ENCODE assay signal across 8 cellular contexts in genomic region chr6:105087571-105088211, GRCh38.
DNase-seq lines count a peak whose midpoint lies in the region; ATAC-seq and TF ChIP-seq lines count a peak whose summit lies in the region.

No MANE protein-coding gene starts in this region.

- no peak overlapping the region for H3K27ac Mint-ChIP-seq in nephron progenitor cell

- ATAC-seq in GM21526 (IDR thresholded peaks at IDR 0.05; ENCODE audit: low FRiP score, unreplicated experiment) = peak; percentile 58

- H3K4me1 Mint-ChIP-seq in nephron progenitor cell = peaks cover 7% of the 10 kb centered on the region

- peaks cover 13% of the 10 kb centered on the region for H3K36me3 Mint-ChIP-seq in nephron progenitor cell (ENCODE audit: low read depth)

- no peak for TF ChIP-seq POLR2A in esophagus squamous epithelium (IDR thresholded peaks at IDR 0.05)

- H3K27me3 Mint-ChIP-seq in nephron progenitor cell (ENCODE audit: low read depth, poor library complexity) = no peaks in the 10 kb centered on the region

- H3K27ac ChIP-seq in SK-N-MC (no peak overlapping the region), esophagus squamous epithelium (no peak overlapping the region)

- no peak overlapping the region for H3K9ac ChIP-seq in SK-N-MC (ENCODE audit: insufficient read length)

- no peak overlapping the region for H3K4me3 Mint-ChIP-seq in nephron progenitor cell

- H3K4me3 ChIP-seq in SK-N-MC = no peak overlapping the region
- H3K4me3 ChIP-seq in esophagus squamous epithelium = no peak overlapping the region

- no peaks in the 10 kb centered on the region for H3K36me3 ChIP-seq in SK-N-MC (ENCODE audit: insufficient read depth, low read length)
- H3K36me3 ChIP-seq in esophagus squamous epithelium = no peaks in the 10 kb centered on the region

- TF ChIP-seq CTCF in esophagus squamous epithelium (IDR thresholded peaks at IDR 0.05) (peak; percentile 44 to 85 (median 76)), nephron progenitor cell (IDR thresholded peaks at IDR 0.05) (peak; percentile 89)

- no peaks in the 10 kb centered on the region for H3K9me3 Mint-ChIP-seq in nephron progenitor cell

- no peaks in the 10 kb centered on the region for H3K27me3 ChIP-seq in esophagus squamous epithelium

- intact Hi-C loops in esophagus squamous epithelium (cut with DNase I) = loop anchor here (5.0 kb wide), 1 partner anchor 335 kb away; no protein-coding TSS in a partner anchor

- WGBS in esophagus squamous epithelium, 2 donors = 0% methylated on average over 1 of the region's 1 CpG

- DNase-seq in activated gamma-delta T cell treated with Interleukin-2 at 50 U/mL for 16 hours (peak; percentile 18), activated gamma-delta T cell (lab: John Stamatoyannopoulos, UW) (no peak), MV-4-11 (lab: John Stamatoyannopoulos, UW) (peak; percentile 35), SK-N-MC (ENCODE audit: low read depth, low spot score) (peak; percentile 55), esophagus squamous epithelium (lab: John Stamatoyannopoulos, UW) (no peak), nephron progenitor cell (no peak)
- no peak for DNase-seq in activated CD8-positive, alpha-beta memory T cell treated with anti-CD3 and anti-CD28 coated beads, Interleukin-2, amount 50 U/mL, for 4 hours

- H3K9me3 ChIP-seq in SK-N-MC (ENCODE audit: low read depth, low read length) = no peaks in the 10 kb centered on the region
- no peaks in the 10 kb centered on the region for H3K9me3 ChIP-seq in esophagus squamous epithelium

- H3K4me1 ChIP-seq in esophagus squamous epithelium = peaks cover 0 to 18% (median 0%) of the 10 kb centered on the region in 3 donors

Comparison
In these comparisons a context has a peak if more than half of its experiments do, and no peak if none do; other contexts are left out.
1. DNase-seq: peak in activated gamma-delta T cell treated with Interleukin-2 at 50 U/mL for 16 hours (single experiment), MV-4-11 (single experiment) and SK-N-MC (single experiment); none in activated gamma-delta T cell (single experiment), esophagus squamous epithelium (single experiment), nephron progenitor cell (single experiment) and activated CD8-positive, alpha-beta memory T cell treated with anti-CD3 and anti-CD28 coated beads, Interleukin-2, amount 50 U/mL, for 4 hours (single experiment).